In genomic region chr9:105419981-105420597, GRCh38 we compare ENCODE assay signal across 25 cellular contexts.
"Had no signal": no experiment of that assay in that cellular context is flagged by ENCODE, and none has a peak within 500 bp of the region (broad histone marks: within the 10 kb centered on the region; RNA-seq: fewer than 3 reads in every experiment).

No MANE protein-coding gene starts in this region.

- H3K4me3 ChIP-seq: breast epithelium, gastrocnemius medialis, smooth muscle cell, tibial artery had no signal

- DNase-seq: activated B cell treated with CpG ODN at 0.5 μM for 24 hours; activated CD4-positive, alpha-beta T cell treated with anti-CD3 and anti-CD28 coated beads, Interleukin-2, amount 50 U/mL, for 1 hour; activated CD8-positive, alpha-beta T cell treated with anti-CD3 and anti-CD28 coated beads for 36 hours; activated gamma-delta T cell treated with Interleukin-2 at 50 U/mL for 16 hours; activated naive CD4-positive, alpha-beta T cell treated with anti-CD3 and anti-CD28 coated beads, Interleukin-2, amount 50 U/mL, for 16 hours; activated T-cell treated with anti-CD3 and anti-CD28 coated beads, Interleukin-2, amount 50 U/mL, for 4 hours; dermis blood vessel endothelial cell; effector CD8-positive, alpha-beta T cell; gastrocnemius medialis; glutamatergic neuron; islet precursor cell; left cardiac atrium; naive B cell; nephron progenitor cell; retina; stimulated activated CD4-positive, alpha-beta T cell treated with anti-CD3 and anti-CD28 coated beads, Interleukin-1b, Interleukin-23, amount 100 ng/mL, for 48 hours; stimulated activated CD4-positive, alpha-beta T cell treated with anti-CD3 and anti-CD28 coated beads, Interleukin-4, amount 100 ng/mL, for 4 hours; stimulated activated CD8-positive, alpha-beta memory T cell treated with anti-CD3 and anti-CD28 coated beads, Interleukin-4, amount 100 ng/mL, for 48 hours; stimulated activated naive CD8-positive, alpha-beta T cell treated with anti-CD3 and anti-CD28 coated beads, Interleukin-15, amount 100 ng/mL, for 72 hours; tibial artery had no signal

- ATAC-seq: activated CD8-positive, alpha-beta T cell treated with anti-CD3 and anti-CD28 coated beads for 36 hours; activated T-cell treated with anti-CD3 and anti-CD28 coated beads, Interleukin-2, amount 50 U/mL, for 4 hours; activated T-helper 17 cell treated with anti-CD3 and anti-CD28 coated beads, Interleukin-2, amount 50 U/mL, for 72 hours; gastrocnemius medialis; left cardiac atrium; stimulated activated memory B cell treated with anti-CD40 and anti-IgM and Interleukin-4, amounts not matched to agents 10 μg/mL and 1 μg/mL and 100 μg/mL, for 72 hours; stimulated activated naive CD8-positive, alpha-beta T cell treated with anti-CD3 and anti-CD28 coated beads, Interleukin-15, amount 100 ng/mL, for 72 hours had no signal

- H3K27me3 ChIP-seq: breast epithelium, gastrocnemius medialis, neutrophil, tibial artery had no signal

- H3K27ac ChIP-seq: breast epithelium, gastrocnemius medialis, tibial artery had no signal
